17 cellular contexts compared by ENCODE assay signal in the genomic region with DNA sequence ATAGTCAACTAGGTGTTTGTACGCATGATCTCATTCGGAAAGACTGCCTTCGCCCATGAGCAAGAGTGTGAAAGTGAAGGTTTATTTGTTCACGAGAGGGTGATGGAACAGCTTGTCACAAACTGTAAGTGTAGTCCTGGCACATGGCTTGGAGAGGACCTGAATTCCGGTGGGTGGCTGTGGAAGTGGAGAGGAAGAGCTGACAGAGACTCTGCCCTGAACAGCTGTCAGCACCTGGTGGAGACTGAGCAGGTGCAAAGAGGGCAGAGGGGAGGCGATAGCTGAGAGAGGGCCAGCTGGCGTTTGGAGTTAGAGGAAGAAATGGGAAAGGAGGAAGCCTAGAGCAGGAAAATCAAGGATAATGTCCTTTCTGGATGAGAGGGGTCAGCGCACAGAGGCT.
DNase-seq lines count a peak whose midpoint lies in the region; ATAC-seq lines count a peak whose summit lies in the region.
"Had no signal": no experiment of that assay in that cellular context is flagged by ENCODE, and none has a peak within 500 bp of the region (broad histone marks: within the 10 kb centered on the region; RNA-seq: fewer than 3 reads in every experiment).

No MANE protein-coding gene starts in this region.

- ATAC-seq in left ventricle myocardium superior (peak; percentile 85), HG03139 (IDR thresholded peaks at IDR 0.05; ENCODE audit: unreplicated experiment) (no peak)
- ATAC-seq: activated T-cell treated with anti-CD3 and anti-CD28 coated beads, Interleukin-2, amount 50 U/mL, for 72 hours; esophagus mucosa; HCT116; left colon; Panc1; T-helper 17 cell had no signal

- intact Hi-C loops in left ventricle myocardium superior (cut with micrococcal nuclease), result no loop called here

- DNase-seq in DMS53 (lab: John Stamatoyannopoulos, UW) (peak; percentile 92), NCI-H2029 (lab: John Stamatoyannopoulos, UW) (peak; percentile 90), SHP77 treated with DMSO at 0.1 percent for 48 hours (lab: John Stamatoyannopoulos, UW) (peak; percentile 68), left ventricle myocardium superior (peak; percentile 71), HT-29 (ENCODE audit: low spot score) (no peak), inferior parietal cortex (ENCODE audit: extremely low spot score) (no peak), NCI-H1436 (lab: John Stamatoyannopoulos, UW) (no peak)
- DNase-seq: activated CD4-positive, CD25-positive, alpha-beta regulatory T cell treated with anti-CD3 and anti-CD28 coated beads, Interleukin-2, amount 50 U/mL, for 72 hours; activated T-cell treated with anti-CD3 and anti-CD28 coated beads, Interleukin-2, amount 50 U/mL, for 72 hours; amygdala; BE2C; left colon; T-helper 17 cell had no signal

Comparison
In these comparisons a context has a peak if more than half of its experiments do, and no peak if none do; other contexts are left out.
1. DNase-seq: peak in DMS53 (single experiment), NCI-H2029 (single experiment), SHP77 treated with DMSO at 0.1 percent for 48 hours (single experiment) and left ventricle myocardium superior (single experiment); none in HT-29 (single experiment), inferior parietal cortex (single experiment) and NCI-H1436 (single experiment).